ENCODE assay signal across 10 cellular contexts in genomic region chr11:83697518-83697917, GRCh38.
"Had no signal": no experiment of that assay in that cellular context is flagged by ENCODE, and none has a peak within 500 bp of the region (broad histone marks: within the 10 kb centered on the region; RNA-seq: fewer than 3 reads in every experiment).

No MANE protein-coding gene starts in this region.

- H3K4me3 Mint-ChIP-seq: H9, HFFc6, IgD-negative memory B cell had no signal

- H3K9me3 Mint-ChIP-seq: H9, HFFc6 had no signal

- H3K27ac ChIP-seq: GM23248, HL-60 had no signal

- H2AFZ ChIP-seq: GM23248 had no signal

- H3K4me3 ChIP-seq: GM23248 had no signal

- H3K36me3 Mint-ChIP-seq: IgD-negative memory B cell had no signal

- H3K27ac Mint-ChIP-seq: H9, HFFc6, IgD-negative memory B cell had no signal

- FAIRE-seq: H54 had no signal

- H3K9ac ChIP-seq: GM23248 had no signal

- H3K4me1 Mint-ChIP-seq: IgD-negative memory B cell had no signal

- DNase-seq: GM23248, GOT3, H9, HCEC 1CT, HFFc6, Kasumi-1, KG1 had no signal
